8 cellular contexts compared by ENCODE assay signal in the genomic region with DNA sequence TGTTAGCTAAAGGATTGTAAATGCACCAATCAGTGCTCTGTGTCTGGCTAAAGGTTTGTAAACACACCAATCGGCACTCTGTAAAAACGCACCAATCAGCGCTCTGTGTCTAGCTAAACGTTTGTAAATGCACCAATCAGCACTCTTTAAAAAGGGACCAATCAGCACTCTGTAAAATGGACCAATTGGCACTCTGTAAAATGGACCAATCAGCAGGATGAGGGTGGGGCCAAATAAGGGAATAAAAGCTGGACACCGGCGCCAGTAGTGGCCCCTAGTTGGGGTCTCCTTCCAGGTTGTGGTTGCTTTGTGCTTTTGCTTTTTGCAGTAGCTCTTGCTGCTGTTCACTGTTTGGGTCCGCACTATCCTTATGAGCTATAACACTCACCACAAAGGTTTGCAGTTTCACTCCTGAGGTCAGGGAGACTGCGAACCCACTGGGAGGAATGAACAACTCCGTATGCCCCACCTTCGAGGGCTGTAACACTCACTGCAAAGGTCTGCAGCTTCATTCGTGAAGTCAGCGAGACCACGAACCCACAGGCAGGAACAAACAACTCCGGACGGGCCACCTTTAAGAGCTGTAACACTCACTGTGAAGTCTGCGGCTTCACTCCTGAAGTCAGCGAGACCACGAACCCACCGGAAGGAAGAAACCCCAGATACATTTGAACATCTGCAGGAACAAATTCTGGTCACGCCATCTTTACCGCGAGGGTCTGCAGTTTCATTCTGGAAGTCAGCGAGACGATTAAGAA. TPM values are rescaled to one million over a fixed set of nuclear protein-coding genes. Genes with fewer than 3 reads are reported as not detected.
DNase-seq lines count a peak whose midpoint lies in the region; ATAC-seq and TF ChIP-seq lines count a peak whose summit lies in the region.

No MANE protein-coding gene starts in this region.

- H3K36me3 ChIP-seq in mammary epithelial cell (ENCODE audit: insufficient read depth, low read length) (no peaks in the 10 kb centered on the region), parathyroid adenoma (ENCODE audit: control insufficient read depth, insufficient read depth, low read length) (no peaks in the 10 kb centered on the region), upper lobe of right lung (no peaks in the 10 kb centered on the region), mesendoderm (ENCODE audit: control insufficient read depth, insufficient read depth, low read length) (no peaks in the 10 kb centered on the region)

- H3K18ac ChIP-seq in mesendoderm (ENCODE audit: low read length), result no peak overlapping the region

- intact Hi-C loops in mammary epithelial cell (cut with micrococcal nuclease) (no loop called here), upper lobe of right lung (cut with DNase I) (no loop called here)

- H3K27ac ChIP-seq in mammary epithelial cell (ENCODE audit: insufficient read depth, low read depth, low read length), result no peak overlapping the region
- peak overlapping the region; percentile 89 for H3K27ac ChIP-seq in parathyroid adenoma
- peak overlapping the region; percentile 97 for H3K27ac ChIP-seq in upper lobe of right lung
- no peak overlapping the region for H3K27ac ChIP-seq in mesendoderm (ENCODE audit: low read depth, low read length)

- peaks cover 41% of the 10 kb centered on the region for H3K79me2 ChIP-seq in mammary epithelial cell (ENCODE audit: insufficient read depth, low read length)
- H3K79me2 ChIP-seq in parathyroid adenoma, result peaks cover 7% of the 10 kb centered on the region
- no peaks in the 10 kb centered on the region for H3K79me2 ChIP-seq in mesendoderm (ENCODE audit: control insufficient read depth, insufficient read depth, low read length)

- H2BK5ac ChIP-seq in mesendoderm (ENCODE audit: low read length), result no peak overlapping the region

- no peak overlapping the region for H4K8ac ChIP-seq in mesendoderm (ENCODE audit: low read depth, low read length)

- H3K79me1 ChIP-seq in mesendoderm (ENCODE audit: low read length), result peaks cover 2% of the 10 kb centered on the region

- no peak overlapping the region for H3K23ac ChIP-seq in mesendoderm (ENCODE audit: low read length)

- H3K27me3 ChIP-seq in mammary epithelial cell (ENCODE audit: insufficient read depth, low read length) (no peaks in the 10 kb centered on the region), parathyroid adenoma (ENCODE audit: control insufficient read depth, insufficient read depth, low read length) (no peaks in the 10 kb centered on the region), upper lobe of right lung (no peaks in the 10 kb centered on the region), mesendoderm (ENCODE audit: insufficient read depth, low read length, poor library complexity) (no peaks in the 10 kb centered on the region)

- DNase-seq in T-helper 9 cell, result peak; percentile 61
- DNase-seq in mammary epithelial cell, result no peak
- DNase-seq in upper lobe of right lung, result peak; percentile 64
- no peak for DNase-seq in NCI-H82 treated with DMSO at 0.1 percent for 48 hours (lab: John Stamatoyannopoulos, UW; ENCODE audit: unreplicated experiment)
- DNase-seq in mesendoderm, result no peak

- dilution Hi-C loops in mammary epithelial cell (cut with HindIII; ENCODE audit: low sequenced_read_pairs), result no loop called here

- H3K9ac ChIP-seq in mammary epithelial cell (ENCODE audit: insufficient read depth, low read length) (no peak overlapping the region), parathyroid adenoma (no peak overlapping the region), mesendoderm (ENCODE audit: low read length) (no peak overlapping the region)

- no peak for TF ChIP-seq CTCF in mammary epithelial cell (conservative IDR thresholded peaks at IDR 0.05 in 1 of 2, IDR thresholded peaks at IDR 0.05 in 1 of 2; ENCODE audit: extremely low read depth in 1 of 2, insufficient read depth in 1 of 2, low read depth in 1 of 2, low read length in 2 of 2)
- TF ChIP-seq CTCF in parathyroid adenoma (IDR thresholded peaks at IDR 0.05), result no peak
- TF ChIP-seq CTCF in upper lobe of right lung (IDR thresholded peaks at IDR 0.05), result no peak

- H4K5ac ChIP-seq in mesendoderm (ENCODE audit: low read length), result no peak overlapping the region

- H2AK5ac ChIP-seq in mesendoderm (ENCODE audit: low read length), result no peak overlapping the region

- no peaks in the 10 kb centered on the region for H4K20me1 ChIP-seq in mammary epithelial cell (ENCODE audit: insufficient read depth, low read length)

- H2AFZ ChIP-seq in mammary epithelial cell (ENCODE audit: low read depth, low read length) (peak overlapping the region; percentile 100), parathyroid adenoma (peak overlapping the region; percentile 100)

- H3K9me3 ChIP-seq in mammary epithelial cell (replicated peaks; ENCODE audit: insufficient read depth, low read length), result no peaks in the 10 kb centered on the region
- no peaks in the 10 kb centered on the region for H3K9me3 ChIP-seq in parathyroid adenoma (ENCODE audit: control insufficient read depth, low read length)
- H3K9me3 ChIP-seq in upper lobe of right lung, result no peaks in the 10 kb centered on the region

- H3K4me1 ChIP-seq in mammary epithelial cell (ENCODE audit: insufficient read depth, low read length) (no peaks in the 10 kb centered on the region), parathyroid adenoma (peaks cover 9% of the 10 kb centered on the region), upper lobe of right lung (peaks cover 17% of the 10 kb centered on the region), mesendoderm (ENCODE audit: control insufficient read depth, low read depth, low read length) (peaks cover 2% of the 10 kb centered on the region)

- ATAC-seq in GM19023 (IDR thresholded peaks at IDR 0.05; ENCODE audit: unreplicated experiment) (peak; percentile 46), HG03060 (IDR thresholded peaks at IDR 0.05; ENCODE audit: low read depth, unreplicated experiment) (peak; percentile 45), upper lobe of right lung (no peak)

- H3K56ac ChIP-seq in mesendoderm (ENCODE audit: low read length), result no peak overlapping the region

- in situ Hi-C loops in mammary epithelial cell (cut with MboI; ENCODE audit: low sequenced_read_pairs in 2 of 2), result no loop called here

- no peak overlapping the region for H2BK15ac ChIP-seq in mesendoderm (replicated peaks; ENCODE audit: low read depth)

- no TSS peak for BruUV-seq in mammary epithelial cell (replicated peaks; lab: Mats Ljungman, UMichigan)

- no peak overlapping the region for H3K4ac ChIP-seq in mesendoderm (ENCODE audit: low read depth, low read length)

- whole genome bisulfite sequencing in mammary epithelial cell (ENCODE audit: low coverage, missing lambda C conversion rate), result 95% methylated on average over 23 of the region's 24 CpGs
- WGBS in mesendoderm (ENCODE audit: extremely low coverage, insufficient coverage, low lambda C conversion rate), result no CpG with 5 or more reads among the region's 24 CpGs

- H2BK120ac ChIP-seq in mesendoderm (ENCODE audit: low read depth, low read length), result no peak overlapping the region

- H3K4me3 ChIP-seq in mammary epithelial cell (replicated peaks in 1 of 3; ENCODE audit: insufficient read depth in 1 of 3, low read depth in 2 of 3, low read length in 3 of 3) (peak overlapping the region in 1 of 3 experiments; percentile 83), parathyroid adenoma (ENCODE audit: low read depth, low read length) (peak overlapping the region; percentile 90), upper lobe of right lung (peak overlapping the region; percentile 96), mesendoderm (ENCODE audit: low read length) (no peak overlapping the region)

- H3K4me2 ChIP-seq in mammary epithelial cell (ENCODE audit: insufficient read depth, low read depth, low read length), result no peak overlapping the region
- peak overlapping the region; percentile 99 for H3K4me2 ChIP-seq in parathyroid adenoma (ENCODE audit: low read length)
- no peak overlapping the region for H3K4me2 ChIP-seq in mesendoderm (ENCODE audit: low read length)

- CTCF ChIA-PET in mammary epithelial cell (lab: Charles Lee; ENCODE audit: low non-redundant PET), result interaction anchor here (0.5 kb wide), 1 partner anchor 1506 kb away, joined by 3 read pairs; no protein-coding TSS in a partner anchor

RNA-seq across cellular contexts. Expression of a gene that starts 1.1 kb away (rescaled TPM):
- total RNA-seq in mammary epithelial cell, result 10 to 100 TPM; 25.8 to 35.2 TPM
- polyA plus RNA-seq in mammary epithelial cell, result 20.6 TPM
- polyA minus RNA-seq in mammary epithelial cell, result 15.9 TPM
- total RNA-seq in upper lobe of right lung, result 53.8 TPM
- 28.6 TPM for polyA plus RNA-seq in mesendoderm (2013, experiment 1 of 2)
- polyA plus RNA-seq in mesendoderm (2013, experiment 2 of 2), result 28.1 TPM

Comparison
In these comparisons a context has a peak if more than half of its experiments do, and no peak if none do; other contexts are left out.
1. DNase-seq: peak in T-helper 9 cell (single experiment) and upper lobe of right lung (single experiment); none in mammary epithelial cell (single experiment), NCI-H82 treated with DMSO at 0.1 percent for 48 hours (single experiment) and mesendoderm (single experiment).
2. H3K27ac ChIP-seq: peak in parathyroid adenoma (single experiment) and upper lobe of right lung (single experiment); none in mammary epithelial cell (single experiment) and mesendoderm (single experiment).